Comparison of ENCODE assay signal across 8 cellular contexts in the genomic region with DNA sequence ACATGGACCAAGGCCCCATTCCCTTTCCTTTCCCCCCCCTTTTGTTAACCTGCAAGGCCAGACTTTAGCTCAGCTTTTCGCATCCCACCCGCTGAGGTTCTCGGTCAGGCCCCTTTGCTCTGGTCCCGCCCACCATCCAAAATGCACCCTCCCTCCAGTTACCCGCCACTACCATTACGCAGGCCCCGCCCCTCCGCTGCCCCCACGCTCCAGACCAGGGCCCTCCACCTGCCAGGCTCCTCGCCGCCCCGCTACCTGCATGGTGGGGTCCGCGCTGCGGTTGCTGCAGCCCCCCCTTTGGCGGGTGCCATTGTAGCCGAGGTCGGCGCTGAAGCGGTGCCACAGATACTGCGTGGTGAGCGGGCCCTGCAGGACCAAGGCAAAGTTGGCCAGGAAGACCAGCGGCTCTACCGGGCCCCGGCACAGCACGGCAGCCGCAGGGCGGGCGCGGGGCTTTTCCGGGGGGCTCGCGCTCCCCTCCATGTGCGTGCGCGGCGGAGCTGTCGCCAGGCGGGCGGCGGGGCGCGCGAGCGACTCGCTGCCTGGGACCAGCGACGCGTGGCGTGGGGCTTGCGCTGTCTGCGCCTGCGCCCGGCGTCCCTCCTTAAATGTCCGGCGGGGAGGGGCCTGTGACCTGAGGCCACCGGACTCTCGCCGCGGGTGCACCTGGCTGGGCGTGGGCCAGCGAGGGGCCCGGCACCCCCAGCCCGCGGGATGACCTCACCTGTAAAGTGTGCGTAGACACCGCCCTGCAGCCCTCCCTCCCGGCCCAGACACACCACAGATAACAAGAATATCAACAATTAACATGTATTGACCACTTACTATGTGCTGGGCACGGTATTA. TPM values are rescaled to one million over a fixed set of nuclear protein-coding genes. Genes with fewer than 3 reads are reported as not detected.
DNase-seq lines count a peak whose midpoint lies in the region; ATAC-seq, FAIRE-seq and TF ChIP-seq lines count a peak whose summit lies in the region.

A gene (minus strand): TSS at position 581 of the 846 bp plus-strand sequence. CDS start 98 bp downstream, at position 483.

- H3F3A ChIP-seq in DOHH2 (ENCODE audit: control insufficient read depth, insufficient read depth): no peaks in the 10 kb centered on the region

- H3K4me3 ChIP-seq in DOHH2 (ENCODE audit: low read length) (peak within 1 kb of the TSS; percentile 96), epithelial cell of esophagus (ENCODE audit: low read length) (peak within 1 kb of the TSS; percentile 49), mononuclear cell (ENCODE audit: low read length) (peak within 1 kb of the TSS; percentile 47)

- H3K9me3 ChIP-seq in DOHH2 (ENCODE audit: control insufficient read depth, insufficient read depth, low read length) (no peaks in the 10 kb centered on the region), mononuclear cell (ENCODE audit: low read depth, low read length) (no peaks in the 10 kb centered on the region)

- H3K27ac ChIP-seq in DOHH2 (ENCODE audit: low read depth, low read length): peak within 1 kb of the TSS; percentile 26; the same call in 1 of the 2 replicates

- DNase-seq in HEK293T (ENCODE audit: extremely low spot score) (peak; percentile 70), NCI-H2196 treated with DMSO at 0.1 percent for 48 hours (lab: John Stamatoyannopoulos, UW; ENCODE audit: unreplicated experiment) (peak; percentile 17), epithelial cell of esophagus (ENCODE audit: low read depth) (peak; percentile 17), RCC 7860 (ENCODE audit: low spot score) (no peak)
- DNase-seq in activated CD8-positive, alpha-beta T cell treated with anti-CD3 and anti-CD28 coated beads, Interleukin-2, amount 10 ng/mL, durations not matched to agents 7 days and 5 days: peak; percentile 60

- POLR2A ChIA-PET in HEK293T (lab: Yijun Ruan, JAX): interaction anchor here (0.7 to 3.7 kb wide), 17 partner anchors 9 to 165 kb away, joined by 3 to 29 read pairs (median 4); a partner anchor contains a TSS
- POLR2A ChIA-PET in activated CD8-positive, alpha-beta T cell treated with anti-CD3 and anti-CD28 coated beads, Interleukin-2, amount 10 ng/mL, durations not matched to agents 7 days and 5 days (lab: Charles Lee): interaction anchor here (1.2 to 1.5 kb wide), 3 partner anchors 21 to 70 kb away, joined by 4 to 7 read pairs (median 6); a partner anchor contains a TSS

- H3K4me1 Mint-ChIP-seq in activated CD8-positive, alpha-beta T cell treated with anti-CD3 and anti-CD28 coated beads, Interleukin-2, amount 10 ng/mL, durations not matched to agents 7 days and 5 days (ENCODE audit: low read depth): peaks cover 13% of the 10 kb centered on the region
- H3K4me1 Mint-ChIP-seq in stimulated activated memory B cell treated with anti-CD40 and anti-IgM and Interleukin-4, amounts not matched to agents 10 μg/mL and 1 μg/mL and 100 μg/mL, for 72 hours: peaks cover 25% of the 10 kb centered on the region

- peak within 1 kb of the TSS; percentile 72 for H3K4me3 Mint-ChIP-seq in activated CD8-positive, alpha-beta T cell treated with anti-CD3 and anti-CD28 coated beads, Interleukin-2, amount 10 ng/mL, durations not matched to agents 7 days and 5 days
- peak within 1 kb of the TSS; percentile 83 for H3K4me3 Mint-ChIP-seq in stimulated activated memory B cell treated with anti-CD40 and anti-IgM and Interleukin-4, amounts not matched to agents 10 μg/mL and 1 μg/mL and 100 μg/mL, for 72 hours

- FAIRE-seq in RCC 7860 (lab: Jason Lieb, UNC): no peak

- H3K4me2 ChIP-seq in DOHH2 (ENCODE audit: low read length): peak within 1 kb of the TSS; percentile 96

- H3K9me3 Mint-ChIP-seq in activated CD8-positive, alpha-beta T cell treated with anti-CD3 and anti-CD28 coated beads, Interleukin-2, amount 10 ng/mL, durations not matched to agents 7 days and 5 days (ENCODE audit: insufficient read depth): no peaks in the 10 kb centered on the region
- no peaks in the 10 kb centered on the region for H3K9me3 Mint-ChIP-seq in stimulated activated memory B cell treated with anti-CD40 and anti-IgM and Interleukin-4, amounts not matched to agents 10 μg/mL and 1 μg/mL and 100 μg/mL, for 72 hours

- no peaks in the 10 kb centered on the region for H4K20me1 ChIP-seq in DOHH2 (ENCODE audit: control insufficient read depth, insufficient read depth, low read depth, low read length)

- peak; percentile 84 for ATAC-seq in activated CD8-positive, alpha-beta T cell treated with anti-CD3 and anti-CD28 coated beads, Interleukin-2, amount 10 ng/mL, durations not matched to agents 7 days and 5 days
- ATAC-seq in stimulated activated memory B cell treated with anti-CD40 and anti-IgM and Interleukin-4, amounts not matched to agents 10 μg/mL and 1 μg/mL and 100 μg/mL, for 72 hours: peak; percentile 87

- H3K27me3 ChIP-seq in DOHH2 (ENCODE audit: control insufficient read depth, low read length): peaks cover 7% of the 10 kb centered on the region
- peaks cover 3% of the 10 kb centered on the region for H3K27me3 ChIP-seq in mononuclear cell (ENCODE audit: insufficient read depth, low read length)

- peak within 1 kb of the TSS; percentile 45 for H3K27ac Mint-ChIP-seq in activated CD8-positive, alpha-beta T cell treated with anti-CD3 and anti-CD28 coated beads, Interleukin-2, amount 10 ng/mL, durations not matched to agents 7 days and 5 days
- peak within 1 kb of the TSS; percentile 19 for H3K27ac Mint-ChIP-seq in stimulated activated memory B cell treated with anti-CD40 and anti-IgM and Interleukin-4, amounts not matched to agents 10 μg/mL and 1 μg/mL and 100 μg/mL, for 72 hours

- H3K27me3 Mint-ChIP-seq in activated CD8-positive, alpha-beta T cell treated with anti-CD3 and anti-CD28 coated beads, Interleukin-2, amount 10 ng/mL, durations not matched to agents 7 days and 5 days (ENCODE audit: low read depth): peaks cover 15% of the 10 kb centered on the region
- H3K27me3 Mint-ChIP-seq in stimulated activated memory B cell treated with anti-CD40 and anti-IgM and Interleukin-4, amounts not matched to agents 10 μg/mL and 1 μg/mL and 100 μg/mL, for 72 hours: no peaks in the 10 kb centered on the region

- H3K4me1 ChIP-seq in DOHH2 (ENCODE audit: control insufficient read depth, low read length) (peaks cover 24% of the 10 kb centered on the region), mononuclear cell (ENCODE audit: insufficient read depth, low read length) (peaks cover 35% of the 10 kb centered on the region)

- H3K36me3 Mint-ChIP-seq in activated CD8-positive, alpha-beta T cell treated with anti-CD3 and anti-CD28 coated beads, Interleukin-2, amount 10 ng/mL, durations not matched to agents 7 days and 5 days (ENCODE audit: low read depth): no peaks in the 10 kb centered on the region
- no peaks in the 10 kb centered on the region for H3K36me3 Mint-ChIP-seq in stimulated activated memory B cell treated with anti-CD40 and anti-IgM and Interleukin-4, amounts not matched to agents 10 μg/mL and 1 μg/mL and 100 μg/mL, for 72 hours

- CTCF ChIA-PET in HEK293T (lab: Yijun Ruan, JAX): interaction anchor here (5.1 kb wide), 1 partner anchor 11 kb away, joined by 45 read pairs; no protein-coding TSS in a partner anchor
- CTCF ChIA-PET in activated CD8-positive, alpha-beta T cell treated with anti-CD3 and anti-CD28 coated beads, Interleukin-2, amount 10 ng/mL, durations not matched to agents 7 days and 5 days (lab: Charles Lee): interaction anchor here (3.6 kb wide), 1 partner anchor 11 kb away, joined by 19 read pairs; no protein-coding TSS in a partner anchor

- no peaks in the 10 kb centered on the region for H3K79me2 ChIP-seq in DOHH2 (ENCODE audit: control insufficient read depth, low read length)

- no peaks in the 10 kb centered on the region for H3K36me3 ChIP-seq in DOHH2 (ENCODE audit: control insufficient read depth, low read length)

- H3K9me2 ChIP-seq in DOHH2 (replicated peaks; ENCODE audit: control insufficient read depth, low read length): no peaks in the 10 kb centered on the region

- TF ChIP-seq CTCF in DOHH2 (IDR thresholded peaks at IDR 0.05; ENCODE audit: low read depth, low read length, poor library complexity, severe bottlenecking): no peak
- no peak for TF ChIP-seq CTCF in epithelial cell of esophagus (IDR thresholded peaks at IDR 0.05; ENCODE audit: insufficient read depth, low read depth, low read length, missing control alignments)

TF ChIP-seq in HEK293T, 16 proteins besides CTCF, POLR2A, EP300 and RAD21:
- peak; percentile 38; the same call in 1 of the 2 replicates for TF ChIP-seq L3MBTL2 (conservative IDR thresholded peaks at IDR 0.05)
- no peak for TF ChIP-seq HDGF (IDR thresholded peaks at IDR 0.05; ENCODE audit: borderline replicate concordance)
TF ChIP-seq in HEK293T: peak in this region for 1.

RNA-seq across cellular contexts. Expression of the gene that starts here (rescaled TPM):
- 1 to 10 TPM; 2.7 to 3.1 TPM for total RNA-seq in activated CD8-positive, alpha-beta T cell treated with anti-CD3 and anti-CD28 coated beads, Interleukin-2, amount 10 ng/mL, durations not matched to agents 7 days and 5 days
- 0.42 TPM for total RNA-seq in mononuclear cell
